27 cellular contexts compared by ENCODE assay signal in the genomic region with DNA sequence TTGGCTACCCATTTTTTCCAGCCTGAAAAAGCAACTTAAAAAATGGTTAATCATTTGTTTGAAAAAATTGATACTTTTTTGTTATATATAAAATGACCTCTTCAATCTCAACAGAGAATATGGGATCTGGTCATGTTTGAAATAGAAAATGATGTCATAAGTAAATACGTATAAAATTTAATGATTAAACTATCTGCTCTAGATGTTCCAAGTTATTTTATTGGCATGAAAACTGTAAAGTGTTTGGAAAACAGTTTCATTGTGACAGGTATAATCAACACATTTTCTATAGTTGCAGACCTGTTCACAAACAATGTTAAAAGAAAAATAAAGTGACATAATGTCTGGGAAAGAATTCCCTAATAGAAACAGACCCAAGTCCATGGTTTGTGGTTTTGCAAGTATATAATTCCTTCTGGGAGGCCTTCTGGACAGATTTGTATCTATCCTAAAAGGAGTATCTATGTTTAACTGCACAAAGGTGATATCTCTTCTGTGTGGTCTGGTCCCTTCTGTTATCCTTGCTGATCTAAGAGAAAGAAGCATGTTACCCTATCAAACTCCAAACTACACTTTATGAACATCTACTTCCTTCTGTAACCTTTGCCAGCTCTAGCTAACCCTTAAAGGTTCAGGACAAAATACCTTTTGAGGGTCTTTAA. TPM values are rescaled to one million over a fixed set of nuclear protein-coding genes. Genes with fewer than 3 reads are reported as not detected.
"Had no signal": no experiment of that assay in that cellular context is flagged by ENCODE, and none has a peak within 500 bp of the region (broad histone marks: within the 10 kb centered on the region; RNA-seq: fewer than 3 reads in every experiment).

No MANE protein-coding gene starts in this region.

- DNase-seq: activated CD4-positive, alpha-beta T cell treated with anti-CD3 and anti-CD28 coated beads for 4 hours; activated CD4-positive, alpha-beta T cell treated with anti-CD3 and anti-CD28 coated beads, Interleukin-2, amount 50 U/mL, for 48 hours; activated CD4-positive, CD25-positive, alpha-beta regulatory T cell; activated CD8-positive, alpha-beta memory T cell treated with anti-CD3 and anti-CD28 coated beads, Interleukin-2, amount 50 U/mL, for 48 hours; activated naive CD4-positive, alpha-beta T cell; activated naive CD8-positive, alpha-beta T cell treated with anti-CD3 and anti-CD28 coated beads, Interleukin-2, amount 10 ng/mL, durations not matched to agents 7 days and 5 days; activated T-cell treated with anti-CD3 and anti-CD28 coated beads, Interleukin-2, amount 50 U/mL, for 4 hours; amniotic stem cell; body of pancreas; dermis blood vessel endothelial cell; effector CD8-positive, alpha-beta T cell; foreskin keratinocyte; immature natural killer cell; kidney glomerular epithelial cell; left ventricle myocardium superior; occipital lobe; posterior cingulate gyrus; small intestine; stimulated activated CD4-positive, alpha-beta T cell treated with anti-CD3 and anti-CD28 coated beads, Interleukin-2, amount 100 ng/mL, for 24 hours; stomach; trophoblast cell; uterus had no signal

- H3K27ac ChIP-seq: body of pancreas, cardiac muscle cell, foreskin keratinocyte, stomach, suprapubic skin, uterus had no signal

- H3K36me3 ChIP-seq: cardiac muscle cell, stomach, suprapubic skin, uterus had no signal

- H3K4me1 ChIP-seq: foreskin keratinocyte, stomach, suprapubic skin, uterus had no signal

- H3K27me3 ChIP-seq: body of pancreas, cardiac muscle cell, foreskin keratinocyte, stomach, suprapubic skin, uterus had no signal

- H3K4me3 ChIP-seq: body of pancreas, cardiac muscle cell, stomach, suprapubic skin, uterus had no signal

- ATAC-seq: activated T-cell treated with anti-CD3 and anti-CD28 coated beads, Interleukin-2, amount 50 U/mL, for 4 hours; body of pancreas; foreskin keratinocyte; left ventricle myocardium superior; sciatic nerve; stimulated activated effector memory CD8-positive, alpha-beta T cell treated with anti-CD3 and anti-CD28 coated beads, Interleukin-12 subunit alpha, Interleukin-12 subunit beta, amount 100 ng/mL, for 72 hours had no signal

- H3K9me3 ChIP-seq: body of pancreas, stomach, suprapubic skin, uterus had no signal

RNA-seq across cellular contexts. Expression of a gene that starts 39.5 kb away (rescaled TPM):
- total RNA-seq: activated CD8-positive, alpha-beta memory T cell treated with anti-CD3 and anti-CD28 coated beads for 36 hours; activated naive CD8-positive, alpha-beta T cell treated with anti-CD3 and anti-CD28 coated beads, Interleukin-2, amount 10 ng/mL, durations not matched to agents 7 days and 5 days had no signal
